In the genomic region with DNA sequence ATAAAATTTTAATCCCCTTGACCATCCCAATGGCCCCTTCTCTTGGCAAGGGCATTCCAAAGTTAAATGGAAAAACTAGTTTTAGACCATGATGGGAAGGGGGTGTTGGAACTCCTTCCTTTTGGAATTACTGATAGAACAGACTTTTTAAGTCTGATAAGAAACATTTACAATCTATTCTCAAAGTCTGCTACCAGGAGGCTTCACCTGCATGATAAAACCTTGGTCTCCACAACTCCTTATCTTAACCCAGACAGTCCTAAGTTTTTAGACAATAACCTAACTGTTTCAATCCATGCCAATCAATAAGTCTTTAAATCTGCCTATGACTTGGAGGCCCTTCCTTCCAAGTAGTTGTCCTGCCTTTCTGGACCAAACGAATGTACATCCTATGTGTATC, we compare ENCODE assay signal across 36 cellular contexts.
"Had no signal": no experiment of that assay in that cellular context is flagged by ENCODE, and none has a peak within 500 bp of the region (broad histone marks: within the 10 kb centered on the region; RNA-seq: fewer than 3 reads in every experiment).

No MANE protein-coding gene starts in this region.

- H3K27me3 Mint-ChIP-seq: activated B cell treated with CpG ODN at 0.5 μM for 24 hours; activated CD4-positive, alpha-beta memory T cell treated with anti-CD3 and anti-CD28 coated beads for 36 hours; activated CD4-positive, alpha-beta T cell treated with anti-CD3 and anti-CD28 coated beads, Interleukin-2, amount 10 ng/mL, durations not matched to agents 24 days and 14 days; activated CD8-positive, alpha-beta T cell treated with anti-CD3 and anti-CD28 coated beads for 36 hours; activated naive CD8-positive, alpha-beta T cell treated with anti-CD3 and anti-CD28 coated beads for 36 hours; activated T-helper 17 cell treated with anti-CD3 and anti-CD28 coated beads, Interleukin-2, amount 50 U/mL, for 72 hours had no signal

- H3K4me1 Mint-ChIP-seq: activated B cell treated with CpG ODN at 0.5 μM for 24 hours; activated naive CD8-positive, alpha-beta T cell treated with anti-CD3 and anti-CD28 coated beads for 36 hours; activated T-helper 17 cell treated with anti-CD3 and anti-CD28 coated beads, Interleukin-2, amount 50 U/mL, for 72 hours had no signal

- FAIRE-seq: astrocyte had no signal

- ATAC-seq: activated CD8-positive, alpha-beta T cell treated with anti-CD3 and anti-CD28 coated beads for 36 hours; activated naive CD4-positive, alpha-beta T cell treated with anti-CD3 and anti-CD28 coated beads, Interleukin-2, amount 50 U/mL, for 72 hours; activated T-cell treated with anti-CD3 and anti-CD28 coated beads, Interleukin-2, amount 50 U/mL, for 4 hours; activated T-cell treated with anti-CD3 and anti-CD28 coated beads, Interleukin-2, amount 50 U/mL, for 72 hours; activated T-helper 17 cell treated with anti-CD3 and anti-CD28 coated beads, Interleukin-2, amount 50 U/mL, for 72 hours; body of pancreas had no signal

- H3K27ac ChIP-seq: adrenal gland, body of pancreas, brain microvascular endothelial cell, breast epithelium, WERI-Rb-1 had no signal

- H3K27me3 ChIP-seq: adrenal gland, body of pancreas, brain microvascular endothelial cell, breast epithelium had no signal

- DNase-seq: activated B cell treated with CpG ODN at 0.5 μM for 24 hours; activated CD4-positive, alpha-beta memory T cell treated with anti-CD3 and anti-CD28 coated beads for 36 hours; activated CD4-positive, alpha-beta T cell treated with anti-CD3 and anti-CD28 coated beads for 4 hours; activated CD4-positive, alpha-beta T cell treated with anti-CD3 and anti-CD28 coated beads, Interleukin-2, amount 10 ng/mL, durations not matched to agents 24 days and 14 days; activated CD4-positive, alpha-beta T cell treated with anti-CD3 and anti-CD28 coated beads, Interleukin-2, amount 50 U/mL, for 1 hour; activated CD4-positive, alpha-beta T cell treated with anti-CD3 and anti-CD28 coated beads, Interleukin-2, amount 50 U/mL, for 4 hours; activated CD4-positive, CD25-positive, alpha-beta regulatory T cell treated with anti-CD3 and anti-CD28 coated beads, Interleukin-2, amount 50 U/mL, for 72 hours; activated CD8-positive, alpha-beta memory T cell treated with anti-CD3 and anti-CD28 coated beads, Interleukin-2, amount 50 U/mL, for 4 hours; activated CD8-positive, alpha-beta T cell treated with anti-CD3 and anti-CD28 coated beads for 36 hours; activated effector memory CD4-positive, alpha-beta T cell treated with anti-CD3 and anti-CD28 coated beads, Interleukin-2, amount 50 U/mL, for 16 hours; activated gamma-delta T cell treated with Interleukin-2 at 50 U/mL for 16 hours; activated naive CD4-positive, alpha-beta T cell; activated naive CD4-positive, alpha-beta T cell treated with anti-CD3 and anti-CD28 coated beads for 36 hours; activated naive CD4-positive, alpha-beta T cell treated with anti-CD3 and anti-CD28 coated beads, Interleukin-2, amount 50 U/mL, for 16 hours; activated naive CD8-positive, alpha-beta T cell treated with anti-CD3 and anti-CD28 coated beads for 36 hours; activated T-cell treated with anti-CD3 and anti-CD28 coated beads for 4 hours; activated T-cell treated with anti-CD3 and anti-CD28 coated beads, Interleukin-2, amount 50 U/mL, for 1 hour; activated T-cell treated with anti-CD3 and anti-CD28 coated beads, Interleukin-2, amount 50 U/mL, for 4 hours; activated T-cell treated with anti-CD3 and anti-CD28 coated beads, Interleukin-2, amount 50 U/mL, for 72 hours; adrenal gland; amniotic stem cell; aorta; body of pancreas; brain microvascular endothelial cell; central memory CD4-positive, alpha-beta T cell; T-helper 1 cell; T-helper 2 cell; T-helper 9 cell; WERI-Rb-1 had no signal

- H3K4me3 Mint-ChIP-seq: activated B cell treated with CpG ODN at 0.5 μM for 24 hours; activated CD4-positive, alpha-beta memory T cell treated with anti-CD3 and anti-CD28 coated beads for 36 hours; activated CD4-positive, alpha-beta T cell treated with anti-CD3 and anti-CD28 coated beads, Interleukin-2, amount 10 ng/mL, durations not matched to agents 24 days and 14 days; activated CD8-positive, alpha-beta T cell treated with anti-CD3 and anti-CD28 coated beads for 36 hours; activated naive CD4-positive, alpha-beta T cell treated with anti-CD3 and anti-CD28 coated beads for 36 hours; activated naive CD8-positive, alpha-beta T cell treated with anti-CD3 and anti-CD28 coated beads for 36 hours; activated T-cell treated with anti-CD3 and anti-CD28 coated beads, Interleukin-2, amount 50 U/mL, for 4 hours; activated T-cell treated with anti-CD3 and anti-CD28 coated beads, Interleukin-2, amount 50 U/mL, for 72 hours; activated T-helper 1 cell treated with anti-CD3 and anti-CD28 coated beads, Interleukin-12 subunit alpha, Interleukin-12 subunit beta, Interleukin-2, Interleukin-4 antibody, amounts not matched to agents 30 ng/mL and 10 ng/mL and 1 ng/mL, durations not matched to agents 14 hours and 24 hours and 36 hours; activated T-helper 17 cell treated with anti-CD3 and anti-CD28 coated beads, Interleukin-2, amount 50 U/mL, for 72 hours; T-helper 1 cell treated with Interleukin-12 subunit alpha and Interleukin-12 subunit beta and Interleukin-4 antibody, amounts not matched to agents 30 μg/mL and 1 μg/mL, for 36 hours; T-helper 2 cell treated with Interferon-gamma antibody and Interleukin-4, amounts not matched to agents 5 μg/mL and 100 μg/mL, for 36 hours had no signal

- H3K36me3 ChIP-seq: adrenal gland, brain microvascular endothelial cell, breast epithelium, WERI-Rb-1 had no signal

- H3K9me3 Mint-ChIP-seq: activated B cell treated with CpG ODN at 0.5 μM for 24 hours; activated CD4-positive, alpha-beta memory T cell treated with anti-CD3 and anti-CD28 coated beads for 36 hours; activated CD8-positive, alpha-beta T cell treated with anti-CD3 and anti-CD28 coated beads for 36 hours; activated naive CD4-positive, alpha-beta T cell treated with anti-CD3 and anti-CD28 coated beads for 36 hours; activated naive CD4-positive, alpha-beta T cell treated with anti-CD3 and anti-CD28 coated beads, Interleukin-2, amount 50 U/mL, for 72 hours; activated naive CD8-positive, alpha-beta T cell treated with anti-CD3 and anti-CD28 coated beads for 36 hours; activated T-cell treated with anti-CD3 and anti-CD28 coated beads, Interleukin-2, amount 50 U/mL, for 4 hours; activated T-cell treated with anti-CD3 and anti-CD28 coated beads, Interleukin-2, amount 50 U/mL, for 72 hours; activated T-helper 1 cell treated with anti-CD3 and anti-CD28 coated beads, Interleukin-12 subunit alpha, Interleukin-12 subunit beta, Interleukin-2, Interleukin-4 antibody, amounts not matched to agents 30 ng/mL and 10 ng/mL and 1 ng/mL, durations not matched to agents 14 hours and 24 hours and 36 hours; activated T-helper 17 cell treated with anti-CD3 and anti-CD28 coated beads, Interleukin-2, amount 50 U/mL, for 72 hours; T-helper 1 cell treated with Interleukin-12 subunit alpha and Interleukin-12 subunit beta and Interleukin-4 antibody, amounts not matched to agents 30 μg/mL and 1 μg/mL, for 36 hours; T-helper 2 cell treated with Interferon-gamma antibody and Interleukin-4, amounts not matched to agents 5 μg/mL and 100 μg/mL, for 36 hours had no signal

- H3K27ac Mint-ChIP-seq: activated B cell treated with CpG ODN at 0.5 μM for 24 hours; activated CD4-positive, alpha-beta memory T cell treated with anti-CD3 and anti-CD28 coated beads for 36 hours; activated CD4-positive, alpha-beta T cell treated with anti-CD3 and anti-CD28 coated beads, Interleukin-2, amount 10 ng/mL, durations not matched to agents 24 days and 14 days; activated CD8-positive, alpha-beta T cell treated with anti-CD3 and anti-CD28 coated beads for 36 hours; activated naive CD4-positive, alpha-beta T cell treated with anti-CD3 and anti-CD28 coated beads for 36 hours; activated naive CD4-positive, alpha-beta T cell treated with anti-CD3 and anti-CD28 coated beads, Interleukin-2, amount 50 U/mL, for 72 hours; activated naive CD8-positive, alpha-beta T cell treated with anti-CD3 and anti-CD28 coated beads for 36 hours; activated T-cell treated with anti-CD3 and anti-CD28 coated beads, Interleukin-2, amount 50 U/mL, for 72 hours; activated T-helper 1 cell treated with anti-CD3 and anti-CD28 coated beads, Interleukin-12 subunit alpha, Interleukin-12 subunit beta, Interleukin-2, Interleukin-4 antibody, amounts not matched to agents 30 ng/mL and 10 ng/mL and 1 ng/mL, durations not matched to agents 14 hours and 24 hours and 36 hours; activated T-helper 17 cell treated with anti-CD3 and anti-CD28 coated beads, Interleukin-2, amount 50 U/mL, for 72 hours; T-helper 1 cell treated with Interleukin-12 subunit alpha and Interleukin-12 subunit beta and Interleukin-4 antibody, amounts not matched to agents 30 μg/mL and 1 μg/mL, for 36 hours; T-helper 2 cell treated with Interferon-gamma antibody and Interleukin-4, amounts not matched to agents 5 μg/mL and 100 μg/mL, for 36 hours had no signal

- H3K36me3 Mint-ChIP-seq: activated naive CD4-positive, alpha-beta T cell treated with anti-CD3 and anti-CD28 coated beads, Interleukin-2, amount 50 U/mL, for 72 hours had no signal

- H3K4me1 ChIP-seq: breast epithelium had no signal

- H3K4me3 ChIP-seq: adrenal gland, body of pancreas, breast epithelium had no signal

- H3K9me3 ChIP-seq: adrenal gland, body of pancreas, breast epithelium had no signal
